1 cellular context compared by ENCODE assay signal in the genomic region with DNA sequence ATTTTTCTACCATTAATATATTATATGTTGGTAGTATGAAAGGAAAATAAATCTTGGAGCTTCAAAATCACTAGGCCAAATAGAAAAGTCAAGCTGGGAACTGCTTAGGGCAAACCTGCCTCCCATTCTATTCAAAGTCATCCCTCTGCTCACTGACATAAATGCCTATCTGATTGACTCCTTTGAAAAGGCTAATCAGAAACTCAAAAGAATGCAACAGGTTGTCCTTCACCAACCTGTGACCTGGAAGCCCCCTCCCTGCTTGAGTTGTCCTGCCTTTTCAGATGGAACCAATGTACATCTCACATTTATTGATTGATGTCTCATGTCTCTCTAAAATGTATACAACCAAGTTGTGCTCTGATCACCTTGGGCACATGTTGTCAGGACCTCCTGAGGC.
TF ChIP-seq lines count a peak whose summit lies in the region.

No MANE protein-coding gene starts in this region.

TF ChIP-seq in endothelial cell of umbilical vein, 7 proteins besides CTCF, POLR2A, EP300 and RAD21:
- no peak for TF ChIP-seq FOS (IDR thresholded peaks at IDR 0.05; ENCODE audit: borderline replicate concordance, insufficient read depth, low read length)
